1 cellular context compared by ENCODE assay signal in the genomic region with DNA sequence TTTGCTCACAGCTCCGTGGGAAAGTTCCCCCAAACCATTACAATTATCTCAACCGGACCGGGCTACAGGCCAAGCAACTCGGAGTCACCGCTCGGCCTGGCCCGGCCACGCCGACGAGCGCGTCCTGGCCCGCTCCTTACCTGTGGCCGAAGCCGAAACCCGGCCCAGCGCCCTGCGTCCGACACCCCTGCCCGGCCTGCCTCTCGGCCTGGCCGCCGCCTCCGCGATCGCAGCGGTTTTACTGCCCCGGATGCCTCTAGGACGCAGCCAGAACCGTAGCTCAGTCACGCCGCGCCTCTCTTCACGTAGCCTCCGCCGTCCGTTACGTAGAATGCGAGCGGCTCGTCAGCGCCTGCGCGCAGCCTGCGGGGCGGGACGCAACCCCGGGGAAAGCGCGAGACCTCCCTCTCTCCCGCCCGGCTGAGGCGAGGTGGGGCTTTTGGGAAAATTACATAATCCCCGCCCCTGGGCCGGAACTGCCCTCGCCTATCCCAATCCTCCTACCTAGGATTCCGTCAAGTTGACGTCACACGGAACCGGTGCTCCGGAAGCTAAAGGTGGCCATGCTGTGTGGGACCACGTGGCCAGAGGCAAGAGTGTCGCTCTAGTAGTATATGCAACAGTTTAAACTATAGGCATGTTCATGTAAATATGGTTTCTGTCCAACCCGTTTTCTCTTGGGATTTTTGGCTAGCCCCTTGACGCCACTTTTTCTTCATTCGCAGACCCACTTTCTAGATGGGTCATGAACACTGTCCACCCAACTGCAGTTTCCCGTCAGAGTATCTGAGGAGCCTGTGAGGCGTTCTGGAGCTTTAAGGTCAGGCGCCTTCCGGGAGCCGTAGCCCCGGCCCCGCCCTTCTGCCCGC.
TF ChIP-seq lines count a peak whose summit lies in the region.

A gene with protein sequence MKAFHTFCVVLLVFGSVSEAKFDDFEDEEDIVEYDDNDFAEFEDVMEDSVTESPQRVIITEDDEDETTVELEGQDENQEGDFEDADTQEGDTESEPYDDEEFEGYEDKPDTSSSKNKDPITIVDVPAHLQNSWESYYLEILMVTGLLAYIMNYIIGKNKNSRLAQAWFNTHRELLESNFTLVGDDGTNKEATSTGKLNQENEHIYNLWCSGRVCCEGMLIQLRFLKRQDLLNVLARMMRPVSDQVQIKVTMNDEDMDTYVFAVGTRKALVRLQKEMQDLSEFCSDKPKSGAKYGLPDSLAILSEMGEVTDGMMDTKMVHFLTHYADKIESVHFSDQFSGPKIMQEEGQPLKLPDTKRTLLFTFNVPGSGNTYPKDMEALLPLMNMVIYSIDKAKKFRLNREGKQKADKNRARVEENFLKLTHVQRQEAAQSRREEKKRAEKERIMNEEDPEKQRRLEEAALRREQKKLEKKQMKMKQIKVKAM (minus strand): TSS at position 326 of the 869 bp plus-strand sequence. CDS start 7,422 bp downstream, outside the sequence.

TF ChIP-seq in HepG2, 621 proteins besides CTCF, POLR2A, EP300 and RAD21 (continued from another document and continues in another):
- TF ChIP-seq, protein P1, sequence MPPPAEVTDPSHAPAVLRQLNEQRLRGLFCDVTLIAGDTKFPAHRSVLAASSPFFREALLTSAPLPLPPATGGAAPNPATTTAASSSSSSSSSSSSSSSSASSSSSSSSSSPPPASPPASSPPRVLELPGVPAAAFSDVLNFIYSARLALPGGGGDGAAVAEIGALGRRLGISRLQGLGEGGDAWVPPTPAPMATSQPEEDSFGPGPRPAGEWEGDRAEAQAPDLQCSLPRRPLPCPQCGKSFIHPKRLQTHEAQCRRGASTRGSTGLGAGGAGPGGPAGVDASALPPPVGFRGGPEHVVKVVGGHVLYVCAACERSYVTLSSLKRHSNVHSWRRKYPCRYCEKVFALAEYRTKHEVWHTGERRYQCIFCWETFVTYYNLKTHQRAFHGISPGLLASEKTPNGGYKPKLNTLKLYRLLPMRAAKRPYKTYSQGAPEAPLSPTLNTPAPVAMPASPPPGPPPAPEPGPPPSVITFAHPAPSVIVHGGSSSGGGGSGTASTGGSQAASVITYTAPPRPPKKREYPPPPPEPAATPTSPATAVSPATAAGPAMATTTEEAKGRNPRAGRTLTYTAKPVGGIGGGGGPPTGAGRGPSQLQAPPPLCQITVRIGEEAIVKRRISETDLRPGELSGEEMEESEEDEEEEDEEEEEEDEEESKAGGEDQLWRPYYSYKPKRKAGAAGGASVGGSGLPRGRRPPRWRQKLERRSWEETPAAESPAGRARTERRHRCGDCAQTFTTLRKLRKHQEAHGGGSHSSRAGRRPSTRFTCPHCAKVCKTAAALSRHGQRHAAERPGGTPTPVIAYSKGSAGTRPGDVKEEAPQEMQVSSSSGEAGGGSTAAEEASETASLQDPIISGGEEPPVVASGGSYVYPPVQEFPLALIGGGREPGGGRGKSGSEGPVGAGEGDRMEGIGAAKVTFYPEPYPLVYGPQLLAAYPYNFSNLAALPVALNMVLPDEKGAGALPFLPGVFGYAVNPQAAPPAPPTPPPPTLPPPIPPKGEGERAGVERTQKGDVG (CRISPR knock-in tag; IDR thresholded peaks at IDR 0.05; ENCODE audit: borderline replicate concordance), result peak; percentile 89
- TF ChIP-seq ZNF136 (CRISPR knock-in tag; IDR thresholded peaks at IDR 0.05; ENCODE audit: low read depth), result peak; percentile 97
- TF ChIP-seq SRY (CRISPR knock-in tag; IDR thresholded peaks at IDR 0.05), result peak; percentile 83; the same call in 1 of the 2 replicates
- peak; percentile 84 for TF ChIP-seq MTA1 (CRISPR knock-in tag; IDR thresholded peaks at IDR 0.05; ENCODE audit: borderline replicate concordance)
- TF ChIP-seq, protein P2, sequence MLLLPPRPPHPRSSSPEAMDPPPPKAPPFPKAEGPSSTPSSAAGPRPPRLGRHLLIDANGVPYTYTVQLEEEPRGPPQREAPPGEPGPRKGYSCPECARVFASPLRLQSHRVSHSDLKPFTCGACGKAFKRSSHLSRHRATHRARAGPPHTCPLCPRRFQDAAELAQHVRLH (CRISPR knock-in tag; IDR thresholded peaks at IDR 0.05; ENCODE audit: borderline replicate concordance, low read depth), result 0 out of 2 replicates have a peak, but pooled peaks have one; percentile 77
- no peak for TF ChIP-seq MBD4 (IDR thresholded peaks at IDR 0.05; ENCODE audit: borderline replicate concordance, low read length)
- no peak; the same call in 1 of the 2 replicates for TF ChIP-seq RFXANK (CRISPR knock-in tag; IDR thresholded peaks at IDR 0.05)
- TF ChIP-seq YEATS4 (CRISPR knock-in tag; IDR thresholded peaks at IDR 0.05; ENCODE audit: borderline replicate concordance), result peak; percentile 100
- peak; percentile 89; the same call in 1 of the 2 replicates for TF ChIP-seq ZNF773 (CRISPR knock-in tag; IDR thresholded peaks at IDR 0.05; ENCODE audit: borderline replicate concordance)
- no peak for TF ChIP-seq DDIT3 (CRISPR knock-in tag; IDR thresholded peaks at IDR 0.05)
- peak; percentile 96 for TF ChIP-seq EEA1 (CRISPR knock-in tag; IDR thresholded peaks at IDR 0.05; ENCODE audit: borderline replicate concordance)
- TF ChIP-seq ZNF672 (CRISPR knock-in tag; IDR thresholded peaks at IDR 0.05), result no peak
- peak; percentile 91; the same call in 1 of the 2 replicates for TF ChIP-seq PREB (CRISPR knock-in tag; IDR thresholded peaks at IDR 0.05)
- TF ChIP-seq NBN (conservative IDR thresholded peaks at IDR 0.05), result no peak
- peak; percentile 86 for TF ChIP-seq ZNF253 (CRISPR knock-in tag; IDR thresholded peaks at IDR 0.05; ENCODE audit: borderline replicate concordance)
- peak; percentile 97 for TF ChIP-seq ZNF639 (CRISPR knock-in tag; conservative IDR thresholded peaks at IDR 0.05)
- TF ChIP-seq MBNL3 (CRISPR knock-in tag; conservative IDR thresholded peaks at IDR 0.05), result no peak
- TF ChIP-seq, protein P3, sequence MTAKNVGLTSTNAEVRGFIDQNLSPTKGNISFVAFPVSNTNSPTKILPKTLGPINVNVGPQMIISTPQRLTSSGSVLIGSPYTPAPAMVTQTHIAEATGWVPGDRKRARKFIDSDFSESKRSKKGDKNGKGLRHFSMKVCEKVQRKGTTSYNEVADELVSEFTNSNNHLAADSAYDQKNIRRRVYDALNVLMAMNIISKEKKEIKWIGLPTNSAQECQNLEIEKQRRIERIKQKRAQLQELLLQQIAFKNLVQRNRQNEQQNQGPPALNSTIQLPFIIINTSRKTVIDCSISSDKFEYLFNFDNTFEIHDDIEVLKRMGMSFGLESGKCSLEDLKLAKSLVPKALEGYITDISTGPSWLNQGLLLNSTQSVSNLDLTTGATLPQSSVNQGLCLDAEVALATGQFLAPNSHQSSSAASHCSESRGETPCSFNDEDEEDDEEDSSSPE (CRISPR knock-in tag; IDR thresholded peaks at IDR 0.05), result peak; percentile 88; the same call in 1 of the 2 replicates
- TF ChIP-seq ZNF33A (CRISPR knock-in tag; IDR thresholded peaks at IDR 0.05; ENCODE audit: borderline replicate concordance), result peak; percentile 58; the same call in 1 of the 2 replicates
- TF ChIP-seq CENPBD1 (CRISPR knock-in tag; IDR thresholded peaks at IDR 0.05; ENCODE audit: borderline replicate concordance, low read depth), result peak; percentile 98; the same call in 1 of the 2 replicates
- TF ChIP-seq, protein P4, sequence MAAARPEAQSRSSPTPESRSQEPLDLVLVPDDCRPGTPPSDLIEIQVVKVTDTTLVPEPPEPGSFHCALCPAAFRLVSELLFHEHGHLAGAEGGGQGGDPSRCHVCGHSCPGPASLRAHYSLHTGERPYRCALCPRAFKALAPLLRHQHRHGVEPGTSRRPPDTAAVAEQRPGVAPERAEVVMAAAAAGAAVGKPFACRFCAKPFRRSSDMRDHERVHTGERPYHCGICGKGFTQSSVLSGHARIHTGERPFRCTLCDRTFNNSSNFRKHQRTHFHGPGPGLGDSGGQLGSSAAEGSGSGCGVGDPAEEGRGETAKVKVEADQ (CRISPR knock-in tag; IDR thresholded peaks at IDR 0.05; ENCODE audit: borderline replicate concordance), result peak; percentile 95
- peak; percentile 98; the same call in 1 of the 2 replicates for TF ChIP-seq ZNF383 (CRISPR knock-in tag; IDR thresholded peaks at IDR 0.05; ENCODE audit: borderline replicate concordance)
- TF ChIP-seq ZNF746 (CRISPR knock-in tag; IDR thresholded peaks at IDR 0.05), result peak; percentile 92
- TF ChIP-seq FLYWCH1 (CRISPR knock-in tag; IDR thresholded peaks at IDR 0.05), result no peak
- TF ChIP-seq ZNF251 (CRISPR knock-in tag; IDR thresholded peaks at IDR 0.05), result no peak
- TF ChIP-seq ATF1 (CRISPR knock-in tag; IDR thresholded peaks at IDR 0.05), result peak; percentile 96
- peak; percentile 77 for TF ChIP-seq ZNF331 (CRISPR knock-in tag; IDR thresholded peaks at IDR 0.05)
- 0 out of 2 replicates have a peak, but pooled peaks have one; percentile 17 for TF ChIP-seq SMYD3 (CRISPR knock-in tag; IDR thresholded peaks at IDR 0.05)
- TF ChIP-seq SOX6 (IDR thresholded peaks at IDR 0.05), result no peak
- peak; percentile 84 for TF ChIP-seq SOX6 (CRISPR knock-in tag; IDR thresholded peaks at IDR 0.05)
- TF ChIP-seq, protein P5, sequence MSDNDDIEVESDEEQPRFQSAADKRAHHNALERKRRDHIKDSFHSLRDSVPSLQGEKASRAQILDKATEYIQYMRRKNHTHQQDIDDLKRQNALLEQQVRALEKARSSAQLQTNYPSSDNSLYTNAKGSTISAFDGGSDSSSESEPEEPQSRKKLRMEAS (IDR thresholded peaks at IDR 0.05), result peak; percentile 100
- peak; percentile 45; the same call in 1 of the 2 replicates for TF ChIP-seq CREB3 (CRISPR knock-in tag; IDR thresholded peaks at IDR 0.05)
- TF ChIP-seq ZNF230 (CRISPR knock-in tag; IDR thresholded peaks at IDR 0.05), result peak; percentile 75; the same call in 1 of the 2 replicates
- TF ChIP-seq ZNF329 (CRISPR knock-in tag; IDR thresholded peaks at IDR 0.05; ENCODE audit: low read depth), result peak; percentile 61; the same call in 1 of the 2 replicates
- TF ChIP-seq, protein P6, sequence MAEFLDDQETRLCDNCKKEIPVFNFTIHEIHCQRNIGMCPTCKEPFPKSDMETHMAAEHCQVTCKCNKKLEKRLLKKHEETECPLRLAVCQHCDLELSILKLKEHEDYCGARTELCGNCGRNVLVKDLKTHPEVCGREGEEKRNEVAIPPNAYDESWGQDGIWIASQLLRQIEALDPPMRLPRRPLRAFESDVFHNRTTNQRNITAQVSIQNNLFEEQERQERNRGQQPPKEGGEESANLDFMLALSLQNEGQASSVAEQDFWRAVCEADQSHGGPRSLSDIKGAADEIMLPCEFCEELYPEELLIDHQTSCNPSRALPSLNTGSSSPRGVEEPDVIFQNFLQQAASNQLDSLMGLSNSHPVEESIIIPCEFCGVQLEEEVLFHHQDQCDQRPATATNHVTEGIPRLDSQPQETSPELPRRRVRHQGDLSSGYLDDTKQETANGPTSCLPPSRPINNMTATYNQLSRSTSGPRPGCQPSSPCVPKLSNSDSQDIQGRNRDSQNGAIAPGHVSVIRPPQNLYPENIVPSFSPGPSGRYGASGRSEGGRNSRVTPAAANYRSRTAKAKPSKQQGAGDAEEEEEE (CRISPR knock-in tag; IDR thresholded peaks at IDR 0.05; ENCODE audit: borderline replicate concordance), result no peak
- 0 out of 2 replicates have a peak, but pooled peaks have one; percentile 25 for TF ChIP-seq ZNF570 (CRISPR knock-in tag; IDR thresholded peaks at IDR 0.05; ENCODE audit: borderline replicate concordance)
- peak; percentile 94 for TF ChIP-seq ATF7 (IDR thresholded peaks at IDR 0.05)
- peak; percentile 99 for TF ChIP-seq ATF7 (CRISPR knock-in tag; IDR thresholded peaks at IDR 0.05)
- TF ChIP-seq, protein P7, sequence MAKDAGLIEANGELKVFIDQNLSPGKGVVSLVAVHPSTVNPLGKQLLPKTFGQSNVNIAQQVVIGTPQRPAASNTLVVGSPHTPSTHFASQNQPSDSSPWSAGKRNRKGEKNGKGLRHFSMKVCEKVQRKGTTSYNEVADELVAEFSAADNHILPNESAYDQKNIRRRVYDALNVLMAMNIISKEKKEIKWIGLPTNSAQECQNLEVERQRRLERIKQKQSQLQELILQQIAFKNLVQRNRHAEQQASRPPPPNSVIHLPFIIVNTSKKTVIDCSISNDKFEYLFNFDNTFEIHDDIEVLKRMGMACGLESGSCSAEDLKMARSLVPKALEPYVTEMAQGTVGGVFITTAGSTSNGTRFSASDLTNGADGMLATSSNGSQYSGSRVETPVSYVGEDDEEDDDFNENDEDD (CRISPR knock-in tag; IDR thresholded peaks at IDR 0.05; ENCODE audit: borderline replicate concordance), result peak; percentile 71; the same call in 1 of the 2 replicates
- TF ChIP-seq IKZF5 (CRISPR knock-in tag; IDR thresholded peaks at IDR 0.05), result peak; percentile 64; the same call in 1 of the 2 replicates
- peak; percentile 99 for TF ChIP-seq KAT8 (CRISPR knock-in tag; IDR thresholded peaks at IDR 0.05)
